ENCODE assay signal across 27 cellular contexts in the genomic region with DNA sequence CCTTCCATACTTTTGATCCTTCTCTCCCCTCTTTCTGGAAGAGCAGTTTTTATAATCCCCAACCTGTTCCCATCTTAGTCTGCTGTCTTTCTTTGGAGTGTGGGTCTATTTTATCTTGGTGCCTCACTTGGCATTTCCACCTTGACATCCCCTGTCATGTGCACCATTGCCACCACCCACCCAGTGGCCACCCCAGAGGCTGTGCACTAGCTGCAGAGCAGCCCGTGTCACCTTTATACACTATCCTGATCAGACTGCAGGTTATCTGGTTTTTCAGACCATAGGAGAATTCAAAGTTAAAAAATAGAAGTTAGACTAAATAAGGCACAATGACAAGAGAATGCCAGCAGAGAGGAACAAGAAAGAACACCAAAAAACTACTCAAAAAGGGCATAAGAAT.
"Had no signal": no experiment of that assay in that cellular context is flagged by ENCODE, and none has a peak within 500 bp of the region (broad histone marks: within the 10 kb centered on the region; RNA-seq: fewer than 3 reads in every experiment).

No MANE protein-coding gene starts in this region.

- H3K27me3 ChIP-seq: colonic mucosa, dorsolateral prefrontal cortex, esophagus muscularis mucosa, esophagus squamous epithelium, foreskin keratinocyte, gastrocnemius medialis, gastroesophageal sphincter, heart left ventricle, heart right ventricle had no signal

- DNase-seq: colonic mucosa; cortex of kidney; dermis blood vessel endothelial cell; dorsolateral prefrontal cortex; effector CD4-positive, alpha-beta T cell; effector CD8-positive, alpha-beta T cell; effector memory CD4-positive, alpha-beta T cell; endodermal cell; erythroblast; esophagus squamous epithelium; foreskin fibroblast; foreskin keratinocyte; gastrocnemius medialis; glutamatergic neuron; head of caudate nucleus; heart left ventricle; heart right ventricle had no signal

- H3K27ac Mint-ChIP-seq: dendritic cell treated with granulocyte-macrophage colony-stimulating factor and Interleukin-4, amounts not matched to agents 40 ng/mL and 50 ng/mL, for 4 days; endodermal cell had no signal

- FAIRE-seq: colon, endometrium, endothelial cell of umbilical vein, frontal cortex had no signal

- H3K27me3 Mint-ChIP-seq: dendritic cell treated with granulocyte-macrophage colony-stimulating factor and Interleukin-4, amounts not matched to agents 40 ng/mL and 50 ng/mL, for 4 days had no signal

- H3K9me3 Mint-ChIP-seq: dendritic cell treated with granulocyte-macrophage colony-stimulating factor and Interleukin-4, amounts not matched to agents 40 ng/mL and 50 ng/mL, for 4 days; endodermal cell had no signal

- H3K36me3 ChIP-seq: colonic mucosa had no signal

- H3K4me1 ChIP-seq: colonic mucosa, foreskin keratinocyte, gastrocnemius medialis had no signal

- H3K4me3 Mint-ChIP-seq: dendritic cell treated with granulocyte-macrophage colony-stimulating factor and Interleukin-4, amounts not matched to agents 40 ng/mL and 50 ng/mL, for 4 days; endodermal cell had no signal

- H3K27ac ChIP-seq: colonic mucosa, coronary artery, dorsolateral prefrontal cortex, epithelial cell of prostate, esophagus muscularis mucosa, foreskin keratinocyte, gastrocnemius medialis, gastroesophageal sphincter, heart left ventricle, heart right ventricle had no signal

- ATAC-seq: esophagus mucosa, foreskin keratinocyte, gastrocnemius medialis, gastroesophageal sphincter, heart left ventricle, heart right ventricle had no signal

- H3K9me3 ChIP-seq: colonic mucosa, esophagus muscularis mucosa, esophagus squamous epithelium, gastrocnemius medialis, gastroesophageal sphincter, heart left ventricle, heart right ventricle had no signal

- H3K4me3 ChIP-seq: colonic mucosa, coronary artery, dorsolateral prefrontal cortex, esophagus muscularis mucosa, esophagus squamous epithelium, gastrocnemius medialis, gastroesophageal sphincter, heart left ventricle, heart right ventricle had no signal
